In genomic region chr3:94303897-94304296, GRCh38 we compare ENCODE assay signal across 2 cellular contexts.
TF ChIP-seq lines count a peak whose summit lies in the region.

No MANE protein-coding gene starts in this region.

TF ChIP-seq in IMR-90, 13 proteins besides CTCF, POLR2A, EP300 and RAD21:
- no peak for TF ChIP-seq USF2 (IDR thresholded peaks at IDR 0.05; ENCODE audit: low read depth, low read length)
- TF ChIP-seq SMC3 (IDR thresholded peaks at IDR 0.05; ENCODE audit: low read depth, low read length), result no peak
- no peak for TF ChIP-seq MXI1 (IDR thresholded peaks at IDR 0.05; ENCODE audit: borderline replicate concordance, low read depth, low read length)
- no peak for TF ChIP-seq MAFK (IDR thresholded peaks at IDR 0.05; ENCODE audit: low read depth, low read length)
- TF ChIP-seq NFE2L2 (IDR thresholded peaks at IDR 0.05; ENCODE audit: low read depth, low read length), result no peak
- no peak for TF ChIP-seq BHLHE40 (IDR thresholded peaks at IDR 0.05; ENCODE audit: low read depth, low read length)
- TF ChIP-seq RFX5 (IDR thresholded peaks at IDR 0.05; ENCODE audit: low read depth, low read length), result no peak
- TF ChIP-seq FOS (IDR thresholded peaks at IDR 0.05; ENCODE audit: low read depth, low read length), result no peak
- TF ChIP-seq MAZ (IDR thresholded peaks at IDR 0.05; ENCODE audit: borderline replicate concordance, low read depth, low read length), result no peak
- TF ChIP-seq CHD1 (IDR thresholded peaks at IDR 0.05; ENCODE audit: low read depth, low read length), result no peak
- TF ChIP-seq CEBPB (IDR thresholded peaks at IDR 0.05; ENCODE audit: low read depth, low read length), result no peak
- no peak for TF ChIP-seq RCOR1 (IDR thresholded peaks at IDR 0.05; ENCODE audit: insufficient replicate concordance, low read length)
- no peak for TF ChIP-seq ELK1 (IDR thresholded peaks at IDR 0.05; ENCODE audit: borderline replicate concordance, low read depth, low read length)

TF ChIP-seq in GM12878, 131 proteins besides CTCF, POLR2A, EP300 and RAD21:
- TF ChIP-seq KAT2A (conservative IDR thresholded peaks at IDR 0.05; ENCODE audit: control insufficient read depth, low read depth, low read length) (no peak), CBX5 (IDR thresholded peaks at IDR 0.05; ENCODE audit: low read depth) (no peak), YBX1 (IDR thresholded peaks at IDR 0.05) (no peak), JUND (IDR thresholded peaks at IDR 0.05; ENCODE audit: low read depth, low read length) (no peak), ZNF274 (IDR thresholded peaks at IDR 0.05; ENCODE audit: insufficient read depth, insufficient read length) (no peak), E4F1 (IDR thresholded peaks at IDR 0.05; ENCODE audit: borderline replicate concordance, partially characterized antibody) (no peak), ELK1 (IDR thresholded peaks at IDR 0.05; ENCODE audit: low read depth, low read length) (no peak), ZBTB11 (CRISPR knock-in tag; IDR thresholded peaks at IDR 0.05) (no peak), ZZZ3 (IDR thresholded peaks at IDR 0.05; ENCODE audit: control insufficient read depth, insufficient read length, low read depth) (no peak), RELB (IDR thresholded peaks at IDR 0.05; ENCODE audit: low read depth) (no peak), RB1 (IDR thresholded peaks at IDR 0.05; ENCODE audit: borderline replicate concordance) (no peak), RUNX3 (IDR thresholded peaks at IDR 0.05; ENCODE audit: low read length) (no peak)
